ENCODE assay signal across 1 cellular context in the genomic region with DNA sequence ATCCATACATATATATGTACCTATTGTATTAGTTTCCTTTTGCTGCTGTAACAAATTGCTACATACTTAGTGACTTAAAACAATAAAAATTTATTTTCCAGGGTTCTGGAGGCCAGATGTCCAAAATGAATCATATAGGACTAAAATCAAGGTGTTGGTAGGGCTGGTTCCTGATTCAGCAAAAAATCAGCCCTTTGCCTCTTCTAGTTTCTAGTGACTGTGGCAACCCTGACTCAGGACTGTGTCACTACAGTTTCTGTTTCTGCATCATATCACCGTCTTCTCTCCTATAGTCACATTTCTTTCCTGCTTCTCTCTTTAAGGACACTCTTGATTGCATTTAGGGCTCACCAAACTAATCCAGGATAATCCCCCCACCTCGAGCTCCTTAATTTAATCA.
TF ChIP-seq lines count a peak whose summit lies in the region.

No MANE protein-coding gene starts in this region.

TF ChIP-seq in HepG2, 621 proteins besides CTCF, POLR2A, EP300 and RAD21 (continued from another document):
- TF ChIP-seq ZNF660 (CRISPR knock-in tag; IDR thresholded peaks at IDR 0.05; ENCODE audit: borderline replicate concordance, low read depth) (no peak), MTA1 (CRISPR knock-in tag; IDR thresholded peaks at IDR 0.05; ENCODE audit: borderline replicate concordance) (no peak), PRPF4 (IDR thresholded peaks at IDR 0.05; ENCODE audit: low read depth, low read length, poor library complexity, severe bottlenecking) (no peak), ZFYVE20 (CRISPR knock-in tag; IDR thresholded peaks at IDR 0.05; ENCODE audit: borderline replicate concordance, low read depth) (no peak), ZNF615 (CRISPR knock-in tag; IDR thresholded peaks at IDR 0.05; ENCODE audit: borderline replicate concordance) (no peak), KLF11 (CRISPR knock-in tag; IDR thresholded peaks at IDR 0.05) (no peak)
- TF ChIP-seq, protein P1, sequence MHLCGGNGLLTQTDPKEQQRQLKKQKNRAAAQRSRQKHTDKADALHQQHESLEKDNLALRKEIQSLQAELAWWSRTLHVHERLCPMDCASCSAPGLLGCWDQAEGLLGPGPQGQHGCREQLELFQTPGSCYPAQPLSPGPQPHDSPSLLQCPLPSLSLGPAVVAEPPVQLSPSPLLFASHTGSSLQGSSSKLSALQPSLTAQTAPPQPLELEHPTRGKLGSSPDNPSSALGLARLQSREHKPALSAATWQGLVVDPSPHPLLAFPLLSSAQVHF (CRISPR knock-in tag; IDR thresholded peaks at IDR 0.05), result no peak
- TF ChIP-seq, protein P2, sequence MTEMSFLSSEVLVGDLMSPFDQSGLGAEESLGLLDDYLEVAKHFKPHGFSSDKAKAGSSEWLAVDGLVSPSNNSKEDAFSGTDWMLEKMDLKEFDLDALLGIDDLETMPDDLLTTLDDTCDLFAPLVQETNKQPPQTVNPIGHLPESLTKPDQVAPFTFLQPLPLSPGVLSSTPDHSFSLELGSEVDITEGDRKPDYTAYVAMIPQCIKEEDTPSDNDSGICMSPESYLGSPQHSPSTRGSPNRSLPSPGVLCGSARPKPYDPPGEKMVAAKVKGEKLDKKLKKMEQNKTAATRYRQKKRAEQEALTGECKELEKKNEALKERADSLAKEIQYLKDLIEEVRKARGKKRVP (CRISPR knock-in tag; IDR thresholded peaks at IDR 0.05), result no peak
- TF ChIP-seq, protein P3, sequence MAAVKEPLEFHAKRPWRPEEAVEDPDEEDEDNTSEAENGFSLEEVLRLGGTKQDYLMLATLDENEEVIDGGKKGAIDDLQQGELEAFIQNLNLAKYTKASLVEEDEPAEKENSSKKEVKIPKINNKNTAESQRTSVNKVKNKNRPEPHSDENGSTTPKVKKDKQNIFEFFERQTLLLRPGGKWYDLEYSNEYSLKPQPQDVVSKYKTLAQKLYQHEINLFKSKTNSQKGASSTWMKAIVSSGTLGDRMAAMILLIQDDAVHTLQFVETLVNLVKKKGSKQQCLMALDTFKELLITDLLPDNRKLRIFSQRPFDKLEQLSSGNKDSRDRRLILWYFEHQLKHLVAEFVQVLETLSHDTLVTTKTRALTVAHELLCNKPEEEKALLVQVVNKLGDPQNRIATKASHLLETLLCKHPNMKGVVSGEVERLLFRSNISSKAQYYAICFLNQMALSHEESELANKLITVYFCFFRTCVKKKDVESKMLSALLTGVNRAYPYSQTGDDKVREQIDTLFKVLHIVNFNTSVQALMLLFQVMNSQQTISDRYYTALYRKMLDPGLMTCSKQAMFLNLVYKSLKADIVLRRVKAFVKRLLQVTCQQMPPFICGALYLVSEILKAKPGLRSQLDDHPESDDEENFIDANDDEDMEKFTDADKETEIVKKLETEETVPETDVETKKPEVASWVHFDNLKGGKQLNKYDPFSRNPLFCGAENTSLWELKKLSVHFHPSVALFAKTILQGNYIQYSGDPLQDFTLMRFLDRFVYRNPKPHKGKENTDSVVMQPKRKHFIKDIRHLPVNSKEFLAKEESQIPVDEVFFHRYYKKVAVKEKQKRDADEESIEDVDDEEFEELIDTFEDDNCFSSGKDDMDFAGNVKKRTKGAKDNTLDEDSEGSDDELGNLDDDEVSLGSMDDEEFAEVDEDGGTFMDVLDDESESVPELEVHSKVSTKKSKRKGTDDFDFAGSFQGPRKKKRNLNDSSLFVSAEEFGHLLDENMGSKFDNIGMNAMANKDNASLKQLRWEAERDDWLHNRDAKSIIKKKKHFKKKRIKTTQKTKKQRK (IDR thresholded peaks at IDR 0.05; ENCODE audit: low read length), result no peak
TF ChIP-seq in HepG2: peak in this region for 3.
